25 cellular contexts compared by ENCODE assay signal in genomic region chr4:112731715-112732114, GRCh38.
"Had no signal": no experiment of that assay in that cellular context is flagged by ENCODE, and none has a peak within 500 bp of the region (broad histone marks: within the 10 kb centered on the region; RNA-seq: fewer than 3 reads in every experiment).

No MANE protein-coding gene starts in this region.

- H3K36me3 Mint-ChIP-seq: memory B cell; natural killer cell treated with Interleukin-12 subunit alpha and Interleukin-12 subunit beta and Interleukin-15 and Interleukin-18, amount 100 ng/mL, for 72 hours; stimulated activated naive B cell treated with anti-CD40 and anti-IgM and Interleukin-4, amounts not matched to agents 10 μg/mL and 1 μg/mL and 100 μg/mL, for 72 hours had no signal

- H3K36me3 ChIP-seq: gastrocnemius medialis, left ventricle myocardium inferior, lower lobe of right lung, pancreas, prostate gland, spleen, thoracic aorta, transverse colon had no signal

- H3K9me3 ChIP-seq: gastrocnemius medialis, left ventricle myocardium inferior, lower lobe of right lung, pancreas, prostate gland, spleen, thoracic aorta, transverse colon had no signal

- H3K27ac Mint-ChIP-seq: memory B cell; natural killer cell treated with Interleukin-12 subunit alpha and Interleukin-12 subunit beta and Interleukin-15 and Interleukin-18, amount 100 ng/mL, for 72 hours; stimulated activated naive B cell treated with anti-CD40 and anti-IgM and Interleukin-4, amounts not matched to agents 10 μg/mL and 1 μg/mL and 100 μg/mL, for 72 hours; stimulated activated naive CD8-positive, alpha-beta T cell treated with anti-CD3 and anti-CD28 coated beads, Interleukin-15, amount 100 ng/mL, for 72 hours had no signal

- H3K27ac ChIP-seq: dorsolateral prefrontal cortex, left ventricle myocardium inferior, lower lobe of right lung, pancreas, prostate gland, spleen, thoracic aorta, transverse colon had no signal

- DNase-seq: cortex of kidney; dorsolateral prefrontal cortex; effector CD8-positive, alpha-beta T cell; glutamatergic neuron; islet precursor cell; left cardiac atrium; left ventricle myocardium inferior; lower lobe of right lung; midbrain; occipital lobe; pancreas; spleen; stimulated activated CD4-positive, alpha-beta T cell treated with anti-CD3 and anti-CD28 coated beads, Interleukin-15, amount 100 ng/mL, for 24 hours; stimulated activated CD4-positive, alpha-beta T cell treated with anti-CD3 and anti-CD28 coated beads, Interleukin-1b, Interleukin-23, amount 100 ng/mL, for 48 hours; stimulated activated CD4-positive, alpha-beta T cell treated with anti-CD3 and anti-CD28 coated beads, Interleukin-4, amount 100 ng/mL, for 24 hours; stimulated activated naive B cell treated with anti-CD40 and anti-IgM and Interleukin-4, amounts not matched to agents 10 μg/mL and 1 μg/mL and 100 μg/mL, for 72 hours; stimulated activated naive CD8-positive, alpha-beta T cell treated with anti-CD3 and anti-CD28 coated beads, Interleukin-15, amount 100 ng/mL, for 72 hours; transverse colon had no signal

- ATAC-seq: esophagus mucosa; left cardiac atrium; lower lobe of right lung; natural killer cell treated with Interleukin-12 subunit alpha and Interleukin-12 subunit beta and Interleukin-15 and Interleukin-18, amount 100 ng/mL, for 72 hours; pancreas; sciatic nerve; stimulated activated naive B cell treated with anti-CD40 and anti-IgM and Interleukin-4, amounts not matched to agents 10 μg/mL and 1 μg/mL and 100 μg/mL, for 72 hours; stimulated activated naive CD8-positive, alpha-beta T cell treated with anti-CD3 and anti-CD28 coated beads, Interleukin-15, amount 100 ng/mL, for 72 hours had no signal

- H3K4me3 Mint-ChIP-seq: memory B cell; natural killer cell treated with Interleukin-12 subunit alpha and Interleukin-12 subunit beta and Interleukin-15 and Interleukin-18, amount 100 ng/mL, for 72 hours; stimulated activated naive B cell treated with anti-CD40 and anti-IgM and Interleukin-4, amounts not matched to agents 10 μg/mL and 1 μg/mL and 100 μg/mL, for 72 hours; stimulated activated naive CD8-positive, alpha-beta T cell treated with anti-CD3 and anti-CD28 coated beads, Interleukin-15, amount 100 ng/mL, for 72 hours had no signal

- H3K4me3 ChIP-seq: dorsolateral prefrontal cortex, gastrocnemius medialis, left ventricle myocardium inferior, lower lobe of right lung, pancreas, prostate gland, spleen, thoracic aorta, transverse colon had no signal

- H3K27me3 ChIP-seq: dorsolateral prefrontal cortex, gastrocnemius medialis, pancreas, spleen, transverse colon had no signal

- H3K9me3 Mint-ChIP-seq: memory B cell; natural killer cell treated with Interleukin-12 subunit alpha and Interleukin-12 subunit beta and Interleukin-15 and Interleukin-18, amount 100 ng/mL, for 72 hours; stimulated activated naive B cell treated with anti-CD40 and anti-IgM and Interleukin-4, amounts not matched to agents 10 μg/mL and 1 μg/mL and 100 μg/mL, for 72 hours; stimulated activated naive CD8-positive, alpha-beta T cell treated with anti-CD3 and anti-CD28 coated beads, Interleukin-15, amount 100 ng/mL, for 72 hours had no signal

- H3K4me1 ChIP-seq: left ventricle myocardium inferior, lower lobe of right lung, pancreas, prostate gland, spleen, transverse colon had no signal

- H3K27me3 Mint-ChIP-seq: memory B cell; stimulated activated naive B cell treated with anti-CD40 and anti-IgM and Interleukin-4, amounts not matched to agents 10 μg/mL and 1 μg/mL and 100 μg/mL, for 72 hours; stimulated activated naive CD8-positive, alpha-beta T cell treated with anti-CD3 and anti-CD28 coated beads, Interleukin-15, amount 100 ng/mL, for 72 hours had no signal
